Comparison of ENCODE assay signal across 4 cellular contexts in the genomic region with DNA sequence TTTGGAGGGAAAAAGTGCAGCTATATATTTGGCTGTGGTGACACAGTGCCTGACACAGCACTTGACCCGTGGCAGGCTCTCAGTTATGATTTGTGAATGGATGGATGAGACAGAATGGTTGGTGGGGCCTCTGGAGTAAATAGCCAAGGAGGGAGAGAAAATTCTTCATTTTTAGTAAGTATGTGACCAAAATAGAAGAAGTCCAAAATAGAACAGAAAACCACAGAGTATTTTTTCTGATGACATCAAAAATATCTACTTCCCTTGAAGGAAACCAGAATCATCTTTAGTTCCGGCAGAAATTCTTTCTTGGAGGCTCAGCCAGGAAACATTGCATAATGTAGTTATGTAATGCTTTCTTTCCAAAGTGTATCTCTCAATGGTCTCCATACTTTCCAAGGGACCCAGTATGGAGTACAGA.
TF ChIP-seq lines count a peak whose summit lies in the region.

No MANE protein-coding gene starts in this region.

TF ChIP-seq in GM23338, 12 proteins besides CTCF, POLR2A, EP300 and RAD21 (continues in another document):
- TF ChIP-seq, protein P1, sequence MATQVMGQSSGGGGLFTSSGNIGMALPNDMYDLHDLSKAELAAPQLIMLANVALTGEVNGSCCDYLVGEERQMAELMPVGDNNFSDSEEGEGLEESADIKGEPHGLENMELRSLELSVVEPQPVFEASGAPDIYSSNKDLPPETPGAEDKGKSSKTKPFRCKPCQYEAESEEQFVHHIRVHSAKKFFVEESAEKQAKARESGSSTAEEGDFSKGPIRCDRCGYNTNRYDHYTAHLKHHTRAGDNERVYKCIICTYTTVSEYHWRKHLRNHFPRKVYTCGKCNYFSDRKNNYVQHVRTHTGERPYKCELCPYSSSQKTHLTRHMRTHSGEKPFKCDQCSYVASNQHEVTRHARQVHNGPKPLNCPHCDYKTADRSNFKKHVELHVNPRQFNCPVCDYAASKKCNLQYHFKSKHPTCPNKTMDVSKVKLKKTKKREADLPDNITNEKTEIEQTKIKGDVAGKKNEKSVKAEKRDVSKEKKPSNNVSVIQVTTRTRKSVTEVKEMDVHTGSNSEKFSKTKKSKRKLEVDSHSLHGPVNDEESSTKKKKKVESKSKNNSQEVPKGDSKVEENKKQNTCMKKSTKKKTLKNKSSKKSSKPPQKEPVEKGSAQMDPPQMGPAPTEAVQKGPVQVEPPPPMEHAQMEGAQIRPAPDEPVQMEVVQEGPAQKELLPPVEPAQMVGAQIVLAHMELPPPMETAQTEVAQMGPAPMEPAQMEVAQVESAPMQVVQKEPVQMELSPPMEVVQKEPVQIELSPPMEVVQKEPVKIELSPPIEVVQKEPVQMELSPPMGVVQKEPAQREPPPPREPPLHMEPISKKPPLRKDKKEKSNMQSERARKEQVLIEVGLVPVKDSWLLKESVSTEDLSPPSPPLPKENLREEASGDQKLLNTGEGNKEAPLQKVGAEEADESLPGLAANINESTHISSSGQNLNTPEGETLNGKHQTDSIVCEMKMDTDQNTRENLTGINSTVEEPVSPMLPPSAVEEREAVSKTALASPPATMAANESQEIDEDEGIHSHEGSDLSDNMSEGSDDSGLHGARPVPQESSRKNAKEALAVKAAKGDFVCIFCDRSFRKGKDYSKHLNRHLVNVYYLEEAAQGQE (IDR thresholded peaks at IDR 0.05; ENCODE audit: unreplicated experiment): no peak
- no peak for TF ChIP-seq ZNF114 (CRISPR knock-in tag; IDR thresholded peaks at IDR 0.05)
- TF ChIP-seq EZH2 (IDR thresholded peaks at IDR 0.05; ENCODE audit: low read depth, unreplicated experiment): no peak
- TF ChIP-seq, protein P2, sequence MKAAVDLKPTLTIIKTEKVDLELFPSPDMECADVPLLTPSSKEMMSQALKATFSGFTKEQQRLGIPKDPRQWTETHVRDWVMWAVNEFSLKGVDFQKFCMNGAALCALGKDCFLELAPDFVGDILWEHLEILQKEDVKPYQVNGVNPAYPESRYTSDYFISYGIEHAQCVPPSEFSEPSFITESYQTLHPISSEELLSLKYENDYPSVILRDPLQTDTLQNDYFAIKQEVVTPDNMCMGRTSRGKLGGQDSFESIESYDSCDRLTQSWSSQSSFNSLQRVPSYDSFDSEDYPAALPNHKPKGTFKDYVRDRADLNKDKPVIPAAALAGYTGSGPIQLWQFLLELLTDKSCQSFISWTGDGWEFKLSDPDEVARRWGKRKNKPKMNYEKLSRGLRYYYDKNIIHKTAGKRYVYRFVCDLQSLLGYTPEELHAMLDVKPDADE (IDR thresholded peaks at IDR 0.05): no peak
- TF ChIP-seq EZH2phosphoT487 (IDR thresholded peaks at IDR 0.05; ENCODE audit: unreplicated experiment): no peak
- no peak for TF ChIP-seq JUNB (IDR thresholded peaks at IDR 0.05; ENCODE audit: unreplicated experiment)
- TF ChIP-seq CREB1 (CRISPR knock-in tag; IDR thresholded peaks at IDR 0.05; ENCODE audit: low read depth): no peak

TF ChIP-seq in GM12878, 131 proteins besides CTCF, POLR2A, EP300 and RAD21 (continued from another document):
- TF ChIP-seq, protein P3, sequence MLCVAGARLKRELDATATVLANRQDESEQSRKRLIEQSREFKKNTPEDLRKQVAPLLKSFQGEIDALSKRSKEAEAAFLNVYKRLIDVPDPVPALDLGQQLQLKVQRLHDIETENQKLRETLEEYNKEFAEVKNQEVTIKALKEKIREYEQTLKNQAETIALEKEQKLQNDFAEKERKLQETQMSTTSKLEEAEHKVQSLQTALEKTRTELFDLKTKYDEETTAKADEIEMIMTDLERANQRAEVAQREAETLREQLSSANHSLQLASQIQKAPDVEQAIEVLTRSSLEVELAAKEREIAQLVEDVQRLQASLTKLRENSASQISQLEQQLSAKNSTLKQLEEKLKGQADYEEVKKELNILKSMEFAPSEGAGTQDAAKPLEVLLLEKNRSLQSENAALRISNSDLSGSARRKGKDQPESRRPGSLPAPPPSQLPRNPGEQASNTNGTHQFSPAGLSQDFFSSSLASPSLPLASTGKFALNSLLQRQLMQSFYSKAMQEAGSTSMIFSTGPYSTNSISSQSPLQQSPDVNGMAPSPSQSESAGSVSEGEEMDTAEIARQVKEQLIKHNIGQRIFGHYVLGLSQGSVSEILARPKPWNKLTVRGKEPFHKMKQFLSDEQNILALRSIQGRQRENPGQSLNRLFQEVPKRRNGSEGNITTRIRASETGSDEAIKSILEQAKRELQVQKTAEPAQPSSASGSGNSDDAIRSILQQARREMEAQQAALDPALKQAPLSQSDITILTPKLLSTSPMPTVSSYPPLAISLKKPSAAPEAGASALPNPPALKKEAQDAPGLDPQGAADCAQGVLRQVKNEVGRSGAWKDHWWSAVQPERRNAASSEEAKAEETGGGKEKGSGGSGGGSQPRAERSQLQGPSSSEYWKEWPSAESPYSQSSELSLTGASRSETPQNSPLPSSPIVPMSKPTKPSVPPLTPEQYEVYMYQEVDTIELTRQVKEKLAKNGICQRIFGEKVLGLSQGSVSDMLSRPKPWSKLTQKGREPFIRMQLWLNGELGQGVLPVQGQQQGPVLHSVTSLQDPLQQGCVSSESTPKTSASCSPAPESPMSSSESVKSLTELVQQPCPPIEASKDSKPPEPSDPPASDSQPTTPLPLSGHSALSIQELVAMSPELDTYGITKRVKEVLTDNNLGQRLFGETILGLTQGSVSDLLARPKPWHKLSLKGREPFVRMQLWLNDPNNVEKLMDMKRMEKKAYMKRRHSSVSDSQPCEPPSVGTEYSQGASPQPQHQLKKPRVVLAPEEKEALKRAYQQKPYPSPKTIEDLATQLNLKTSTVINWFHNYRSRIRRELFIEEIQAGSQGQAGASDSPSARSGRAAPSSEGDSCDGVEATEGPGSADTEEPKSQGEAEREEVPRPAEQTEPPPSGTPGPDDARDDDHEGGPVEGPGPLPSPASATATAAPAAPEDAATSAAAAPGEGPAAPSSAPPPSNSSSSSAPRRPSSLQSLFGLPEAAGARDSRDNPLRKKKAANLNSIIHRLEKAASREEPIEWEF (IDR thresholded peaks at IDR 0.05; ENCODE audit: insufficient replicate concordance, low read depth, low read length): no peak
- TF ChIP-seq ETV6 (conservative IDR thresholded peaks at IDR 0.05 in 1 of 2, IDR thresholded peaks at IDR 0.05 in 1 of 2; ENCODE audit: borderline replicate concordance in 1 of 2, low read depth in 1 of 2) (peak in 1 of 2 experiments; percentile 31; a peak in 1 of 4 replicates), MEF2A (IDR thresholded peaks at IDR 0.05; ENCODE audit: insufficient read depth, low read depth, low read length) (peak; percentile 73)

TF ChIP-seq in SK-N-SH treated with all-trans-retinoic acid at 6 μM for 48 hours, 23 proteins besides CTCF, POLR2A, EP300 and RAD21 (continued from another document):
- TF ChIP-seq, protein P4, sequence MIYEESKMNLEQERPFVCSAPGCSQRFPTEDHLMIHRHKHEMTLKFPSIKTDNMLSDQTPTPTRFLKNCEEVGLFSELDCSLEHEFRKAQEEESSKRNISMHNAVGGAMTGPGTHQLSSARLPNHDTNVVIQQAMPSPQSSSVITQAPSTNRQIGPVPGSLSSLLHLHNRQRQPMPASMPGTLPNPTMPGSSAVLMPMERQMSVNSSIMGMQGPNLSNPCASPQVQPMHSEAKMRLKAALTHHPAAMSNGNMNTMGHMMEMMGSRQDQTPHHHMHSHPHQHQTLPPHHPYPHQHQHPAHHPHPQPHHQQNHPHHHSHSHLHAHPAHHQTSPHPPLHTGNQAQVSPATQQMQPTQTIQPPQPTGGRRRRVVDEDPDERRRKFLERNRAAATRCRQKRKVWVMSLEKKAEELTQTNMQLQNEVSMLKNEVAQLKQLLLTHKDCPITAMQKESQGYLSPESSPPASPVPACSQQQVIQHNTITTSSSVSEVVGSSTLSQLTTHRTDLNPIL (CRISPR knock-in tag; IDR thresholded peaks at IDR 0.05; ENCODE audit: low read depth): no peak
- TF ChIP-seq ZFP30 (CRISPR knock-in tag; IDR thresholded peaks at IDR 0.05) (no peak), ZC3H10 (CRISPR knock-in tag; IDR thresholded peaks at IDR 0.05) (no peak), ZFP3 (CRISPR knock-in tag; IDR thresholded peaks at IDR 0.05) (no peak), RARB (CRISPR knock-in tag; IDR thresholded peaks at IDR 0.05) (no peak), ISL1 (CRISPR knock-in tag; IDR thresholded peaks at IDR 0.05) (no peak), SNAI2 (CRISPR knock-in tag; IDR thresholded peaks at IDR 0.05) (no peak), CSDC2 (CRISPR knock-in tag; IDR thresholded peaks at IDR 0.05) (no peak), ZNF70 (CRISPR knock-in tag; IDR thresholded peaks at IDR 0.05) (no peak), ZNF565 (CRISPR knock-in tag; conservative IDR thresholded peaks at IDR 0.05; ENCODE audit: low read depth) (no peak)
- TF ChIP-seq, protein P5, sequence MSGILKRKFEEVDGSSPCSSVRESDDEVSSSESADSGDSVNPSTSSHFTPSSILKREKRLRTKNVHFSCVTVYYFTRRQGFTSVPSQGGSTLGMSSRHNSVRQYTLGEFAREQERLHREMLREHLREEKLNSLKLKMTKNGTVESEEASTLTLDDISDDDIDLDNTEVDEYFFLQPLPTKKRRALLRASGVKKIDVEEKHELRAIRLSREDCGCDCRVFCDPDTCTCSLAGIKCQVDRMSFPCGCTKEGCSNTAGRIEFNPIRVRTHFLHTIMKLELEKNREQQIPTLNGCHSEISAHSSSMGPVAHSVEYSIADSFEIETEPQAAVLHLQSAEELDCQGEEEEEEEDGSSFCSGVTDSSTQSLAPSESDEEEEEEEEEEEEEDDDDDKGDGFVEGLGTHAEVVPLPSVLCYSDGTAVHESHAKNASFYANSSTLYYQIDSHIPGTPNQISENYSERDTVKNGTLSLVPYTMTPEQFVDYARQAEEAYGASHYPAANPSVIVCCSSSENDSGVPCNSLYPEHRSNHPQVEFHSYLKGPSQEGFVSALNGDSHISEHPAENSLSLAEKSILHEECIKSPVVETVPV (CRISPR knock-in tag; IDR thresholded peaks at IDR 0.05): no peak
- TF ChIP-seq, protein P6, sequence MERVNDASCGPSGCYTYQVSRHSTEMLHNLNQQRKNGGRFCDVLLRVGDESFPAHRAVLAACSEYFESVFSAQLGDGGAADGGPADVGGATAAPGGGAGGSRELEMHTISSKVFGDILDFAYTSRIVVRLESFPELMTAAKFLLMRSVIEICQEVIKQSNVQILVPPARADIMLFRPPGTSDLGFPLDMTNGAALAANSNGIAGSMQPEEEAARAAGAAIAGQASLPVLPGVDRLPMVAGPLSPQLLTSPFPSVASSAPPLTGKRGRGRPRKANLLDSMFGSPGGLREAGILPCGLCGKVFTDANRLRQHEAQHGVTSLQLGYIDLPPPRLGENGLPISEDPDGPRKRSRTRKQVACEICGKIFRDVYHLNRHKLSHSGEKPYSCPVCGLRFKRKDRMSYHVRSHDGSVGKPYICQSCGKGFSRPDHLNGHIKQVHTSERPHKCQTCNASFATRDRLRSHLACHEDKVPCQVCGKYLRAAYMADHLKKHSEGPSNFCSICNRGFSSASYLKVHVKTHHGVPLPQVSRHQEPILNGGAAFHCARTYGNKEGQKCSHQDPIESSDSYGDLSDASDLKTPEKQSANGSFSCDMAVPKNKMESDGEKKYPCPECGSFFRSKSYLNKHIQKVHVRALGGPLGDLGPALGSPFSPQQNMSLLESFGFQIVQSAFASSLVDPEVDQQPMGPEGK (CRISPR knock-in tag; IDR thresholded peaks at IDR 0.05; ENCODE audit: borderline replicate concordance): no peak

TF ChIP-seq in WTC11, 78 proteins besides CTCF, POLR2A, EP300 and RAD21 (continues in another document):
- TF ChIP-seq, protein P7, sequence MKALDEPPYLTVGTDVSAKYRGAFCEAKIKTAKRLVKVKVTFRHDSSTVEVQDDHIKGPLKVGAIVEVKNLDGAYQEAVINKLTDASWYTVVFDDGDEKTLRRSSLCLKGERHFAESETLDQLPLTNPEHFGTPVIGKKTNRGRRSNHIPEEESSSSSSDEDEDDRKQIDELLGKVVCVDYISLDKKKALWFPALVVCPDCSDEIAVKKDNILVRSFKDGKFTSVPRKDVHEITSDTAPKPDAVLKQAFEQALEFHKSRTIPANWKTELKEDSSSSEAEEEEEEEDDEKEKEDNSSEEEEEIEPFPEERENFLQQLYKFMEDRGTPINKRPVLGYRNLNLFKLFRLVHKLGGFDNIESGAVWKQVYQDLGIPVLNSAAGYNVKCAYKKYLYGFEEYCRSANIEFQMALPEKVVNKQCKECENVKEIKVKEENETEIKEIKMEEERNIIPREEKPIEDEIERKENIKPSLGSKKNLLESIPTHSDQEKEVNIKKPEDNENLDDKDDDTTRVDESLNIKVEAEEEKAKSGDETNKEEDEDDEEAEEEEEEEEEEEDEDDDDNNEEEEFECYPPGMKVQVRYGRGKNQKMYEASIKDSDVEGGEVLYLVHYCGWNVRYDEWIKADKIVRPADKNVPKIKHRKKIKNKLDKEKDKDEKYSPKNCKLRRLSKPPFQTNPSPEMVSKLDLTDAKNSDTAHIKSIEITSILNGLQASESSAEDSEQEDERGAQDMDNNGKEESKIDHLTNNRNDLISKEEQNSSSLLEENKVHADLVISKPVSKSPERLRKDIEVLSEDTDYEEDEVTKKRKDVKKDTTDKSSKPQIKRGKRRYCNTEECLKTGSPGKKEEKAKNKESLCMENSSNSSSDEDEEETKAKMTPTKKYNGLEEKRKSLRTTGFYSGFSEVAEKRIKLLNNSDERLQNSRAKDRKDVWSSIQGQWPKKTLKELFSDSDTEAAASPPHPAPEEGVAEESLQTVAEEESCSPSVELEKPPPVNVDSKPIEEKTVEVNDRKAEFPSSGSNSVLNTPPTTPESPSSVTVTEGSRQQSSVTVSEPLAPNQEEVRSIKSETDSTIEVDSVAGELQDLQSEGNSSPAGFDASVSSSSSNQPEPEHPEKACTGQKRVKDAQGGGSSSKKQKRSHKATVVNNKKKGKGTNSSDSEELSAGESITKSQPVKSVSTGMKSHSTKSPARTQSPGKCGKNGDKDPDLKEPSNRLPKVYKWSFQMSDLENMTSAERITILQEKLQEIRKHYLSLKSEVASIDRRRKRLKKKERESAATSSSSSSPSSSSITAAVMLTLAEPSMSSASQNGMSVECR (CRISPR knock-in tag; IDR thresholded peaks at IDR 0.05; ENCODE audit: borderline replicate concordance): no peak
- TF ChIP-seq ZNF121 (CRISPR knock-in tag; IDR thresholded peaks at IDR 0.05): no peak
- TF ChIP-seq KAT7 (CRISPR knock-in tag; IDR thresholded peaks at IDR 0.05; ENCODE audit: borderline replicate concordance): no peak
- no peak for TF ChIP-seq GTF2I (CRISPR knock-in tag; conservative IDR thresholded peaks at IDR 0.05)
- TF ChIP-seq, protein P8, sequence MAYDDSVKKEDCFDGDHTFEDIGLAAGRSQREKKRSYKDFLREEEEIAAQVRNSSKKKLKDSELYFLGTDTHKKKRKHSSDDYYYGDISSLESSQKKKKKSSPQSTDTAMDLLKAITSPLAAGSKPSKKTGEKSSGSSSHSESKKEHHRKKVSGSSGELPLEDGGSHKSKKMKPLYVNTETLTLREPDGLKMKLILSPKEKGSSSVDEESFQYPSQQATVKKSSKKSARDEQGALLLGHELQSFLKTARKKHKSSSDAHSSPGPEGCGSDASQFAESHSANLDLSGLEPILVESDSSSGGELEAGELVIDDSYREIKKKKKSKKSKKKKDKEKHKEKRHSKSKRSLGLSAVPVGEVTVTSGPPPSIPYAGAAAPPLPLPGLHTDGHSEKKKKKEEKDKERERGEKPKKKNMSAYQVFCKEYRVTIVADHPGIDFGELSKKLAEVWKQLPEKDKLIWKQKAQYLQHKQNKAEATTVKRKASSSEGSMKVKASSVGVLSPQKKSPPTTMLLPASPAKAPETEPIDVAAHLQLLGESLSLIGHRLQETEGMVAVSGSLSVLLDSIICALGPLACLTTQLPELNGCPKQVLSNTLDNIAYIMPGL (CRISPR knock-in tag; IDR thresholded peaks at IDR 0.05): no peak
- TF ChIP-seq, protein P9, sequence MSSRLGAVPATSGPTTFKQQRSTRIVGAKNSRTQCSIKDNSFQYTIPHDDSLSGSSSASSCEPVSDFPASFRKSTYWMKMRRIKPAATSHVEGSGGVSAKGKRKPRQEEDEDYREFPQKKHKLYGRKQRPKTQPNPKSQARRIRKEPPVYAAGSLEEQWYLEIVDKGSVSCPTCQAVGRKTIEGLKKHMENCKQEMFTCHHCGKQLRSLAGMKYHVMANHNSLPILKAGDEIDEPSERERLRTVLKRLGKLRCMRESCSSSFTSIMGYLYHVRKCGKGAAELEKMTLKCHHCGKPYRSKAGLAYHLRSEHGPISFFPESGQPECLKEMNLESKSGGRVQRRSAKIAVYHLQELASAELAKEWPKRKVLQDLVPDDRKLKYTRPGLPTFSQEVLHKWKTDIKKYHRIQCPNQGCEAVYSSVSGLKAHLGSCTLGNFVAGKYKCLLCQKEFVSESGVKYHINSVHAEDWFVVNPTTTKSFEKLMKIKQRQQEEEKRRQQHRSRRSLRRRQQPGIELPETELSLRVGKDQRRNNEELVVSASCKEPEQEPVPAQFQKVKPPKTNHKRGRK (CRISPR knock-in tag; IDR thresholded peaks at IDR 0.05; ENCODE audit: borderline replicate concordance): no peak
- no peak for TF ChIP-seq ETV6 (CRISPR knock-in tag; IDR thresholded peaks at IDR 0.05)
- no peak for TF ChIP-seq NR1H2 (CRISPR knock-in tag; IDR thresholded peaks at IDR 0.05)
